ENCODE assay signal across 8 cellular contexts in the genomic region with DNA sequence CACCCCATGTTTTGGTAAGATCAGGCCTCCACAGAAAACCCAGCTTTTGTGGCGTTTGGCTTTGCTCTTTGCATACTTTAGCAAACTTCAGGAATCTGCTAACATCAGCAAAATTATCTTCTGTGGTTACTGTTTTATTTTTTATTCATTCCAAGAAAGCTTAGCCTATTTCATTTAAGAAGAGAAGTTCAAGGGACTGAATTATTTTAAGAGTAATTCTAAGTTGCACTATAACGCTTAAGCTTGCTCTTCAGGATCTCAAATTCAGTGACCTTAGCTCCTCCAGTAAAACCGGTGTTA. TPM values are rescaled to one million over a fixed set of nuclear protein-coding genes. Genes with fewer than 3 reads are reported as not detected.
DNase-seq lines count a peak whose midpoint lies in the region; ATAC-seq and TF ChIP-seq lines count a peak whose summit lies in the region.

No MANE protein-coding gene starts in this region.

- H3K4me3 ChIP-seq in thyroid gland (replicated peaks in 1 of 3), result peak overlapping the region in 1 of 3 donors; percentile 53

- peaks cover 5% of the 10 kb centered on the region for H3K36me3 Mint-ChIP-seq in activated T-cell treated with anti-CD3 and anti-CD28 coated beads, Interleukin-2, amount 50 U/mL, for 24 hours (ENCODE audit: low read depth)
- H3K36me3 Mint-ChIP-seq in memory B cell, result peaks cover 11% of the 10 kb centered on the region

- 26 to 27% methylated on average over 3 of the region's 3 CpGs for WGBS in thyroid gland, 2 donors

- TF ChIP-seq POLR2A in thyroid gland (IDR thresholded peaks at IDR 0.05), result no peak

- intact Hi-C loops in thyroid gland (cut with DNase I), result no loop called here

- peaks cover 4% of the 10 kb centered on the region for H3K27me3 Mint-ChIP-seq in activated T-cell treated with anti-CD3 and anti-CD28 coated beads, Interleukin-2, amount 50 U/mL, for 24 hours
- H3K27me3 Mint-ChIP-seq in memory B cell, result no peaks in the 10 kb centered on the region

- H3K4me3 Mint-ChIP-seq in activated T-cell treated with anti-CD3 and anti-CD28 coated beads, Interleukin-2, amount 50 U/mL, for 24 hours, result peak overlapping the region; percentile 79
- H3K4me3 Mint-ChIP-seq in memory B cell, result peak overlapping the region; percentile 89

- peak overlapping the region; percentile 77 for H3K27ac Mint-ChIP-seq in activated T-cell treated with anti-CD3 and anti-CD28 coated beads, Interleukin-2, amount 50 U/mL, for 24 hours
- peak overlapping the region; percentile 90 for H3K27ac Mint-ChIP-seq in memory B cell

- no peaks in the 10 kb centered on the region for H3K36me3 ChIP-seq in thyroid gland

- no peak for DNase-seq in activated T-cell treated with anti-CD3 and anti-CD28 coated beads, Interleukin-2, amount 50 U/mL, for 24 hours
- no peak for DNase-seq in activated T-cell treated with anti-CD3 and anti-CD28 coated beads, Interleukin-2, amount 50 U/mL, for 1 hour
- DNase-seq in brain pericyte (ENCODE audit: low read depth, low spot score) (peak; percentile 61), memory B cell (ENCODE audit: low spot score in 2 of 2) (no peak), thyroid gland (peak in 1 of 2 donors; percentile 49), cerebellar cortex (ENCODE audit: low spot score) (no peak), cerebellum (ENCODE audit: low spot score) (no peak)

- TF ChIP-seq CTCF in thyroid gland (IDR thresholded peaks at IDR 0.05), result no peak

- H3K9me3 Mint-ChIP-seq in activated T-cell treated with anti-CD3 and anti-CD28 coated beads, Interleukin-2, amount 50 U/mL, for 24 hours, result no peaks in the 10 kb centered on the region
- no peaks in the 10 kb centered on the region for H3K9me3 Mint-ChIP-seq in memory B cell

- peaks cover 3 to 9% of the 10 kb centered on the region in 2 donors for H3K4me1 ChIP-seq in thyroid gland

- peak overlapping the region; percentile 76 to 98 (median 88) for H3K27ac ChIP-seq in thyroid gland

- ATAC-seq in memory B cell (ENCODE audit: low read depth) (no peak), HG03378 (IDR thresholded peaks at IDR 0.05; ENCODE audit: unreplicated experiment) (no peak)

- no peaks in the 10 kb centered on the region for H3K27me3 ChIP-seq in thyroid gland

- peaks cover 34% of the 10 kb centered on the region for H3K4me1 Mint-ChIP-seq in activated T-cell treated with anti-CD3 and anti-CD28 coated beads, Interleukin-2, amount 50 U/mL, for 24 hours (ENCODE audit: low read depth)
- H3K4me1 Mint-ChIP-seq in memory B cell, result peaks cover 7% of the 10 kb centered on the region

- H3K9me3 ChIP-seq in thyroid gland, result no peaks in the 10 kb centered on the region

RNA-seq across cellular contexts. Expression of gene JHY, which starts 1.1 kb away (rescaled TPM):
- total RNA-seq in thyroid gland (10 to 100 TPM in 2 of 4 donors, 1 to 10 TPM in 2; 5.8 to 11.8 (median 8.9) TPM), cerebellum (9.4 TPM)

RNA-seq across cellular contexts. Expression of gene CRTAM, which starts 45.3 kb away (rescaled TPM):
- total RNA-seq in thyroid gland (under 1 TPM in 1 of 4 donors, not detected in 3; 0.45 TPM), cerebellum (1.7 TPM)
